ENCODE assay signal across 8 cellular contexts in genomic region chr2:217789003-217789735, GRCh38.
DNase-seq lines count a peak whose midpoint lies in the region; ATAC-seq and TF ChIP-seq lines count a peak whose summit lies in the region.

No MANE protein-coding gene starts in this region.

- TF ChIP-seq POLR2A in NB4 (IDR thresholded peaks at IDR 0.05; ENCODE audit: extremely low read depth, insufficient read length) = no peak

- TF ChIP-seq CTCF in A673 (conservative IDR thresholded peaks at IDR 0.05; ENCODE audit: low read depth, low read length) (peak; percentile 99), NB4 (IDR thresholded peaks at IDR 0.05; ENCODE audit: low read depth, low read length) (peak; percentile 99)

- POLR2A ChIA-PET in A673 (lab: Charles Lee; ENCODE audit: low non-redundant PET) = no interaction called here

- no peaks in the 10 kb centered on the region for H3K36me3 ChIP-seq in A673 (ENCODE audit: insufficient read depth, low read length, poor library complexity, severe bottlenecking)
- no peaks in the 10 kb centered on the region for H3K36me3 ChIP-seq in aorta (ENCODE audit: control insufficient read depth in 1 of 2, insufficient read depth in 2 of 2, low read length in 1 of 2)

- ATAC-seq in GM18517 (IDR thresholded peaks at IDR 0.05; ENCODE audit: unreplicated experiment) = peak; percentile 45
- ATAC-seq in right cardiac atrium = peak; percentile 53 to 60
- ATAC-seq in aorta (ENCODE audit: low FRiP score) = peak; percentile 73

- no peak overlapping the region for H3K4me3 ChIP-seq in A673 (ENCODE audit: low read depth, low read length, poor library complexity, severe bottlenecking)
- no peak overlapping the region for H3K4me3 ChIP-seq in NB4 (ENCODE audit: low read depth, low read length)
- no peak overlapping the region for H3K4me3 ChIP-seq in right cardiac atrium (ENCODE audit: low read length)
- no peak overlapping the region for H3K4me3 ChIP-seq in aorta (ENCODE audit: low read length in 2 of 2)

- H3K4me1 ChIP-seq in A673 (ENCODE audit: insufficient read depth, low read length, poor library complexity, severe bottlenecking) (no peaks in the 10 kb centered on the region), right cardiac atrium (ENCODE audit: control insufficient read depth, insufficient read depth, low read length) (peaks cover 4% of the 10 kb centered on the region), aorta (ENCODE audit: control insufficient read depth in 1 of 2, insufficient read depth in 2 of 2, low read length in 2 of 2) (no peaks in the 10 kb centered on the region)

- DNase-seq in A673 (ENCODE audit: low spot score) (peak; percentile 68), NB4 (ENCODE audit: low read depth) (peak; percentile 74), T-helper 2 cell (peak; percentile 15 to 65 (median 49)), amygdala (lab: John Stamatoyannopoulos, UW) (peak in 51 of 56 donors; percentile 20 to 89 (median 65)), right cardiac atrium (peak; percentile 79 to 93 (median 93)), retina (peak; percentile 91), aorta (peak; percentile 90 to 95)

- no peaks in the 10 kb centered on the region for H3K9me3 ChIP-seq in A673 (ENCODE audit: low read depth, low read length, poor library complexity, severe bottlenecking)
- H3K9me3 ChIP-seq in right cardiac atrium (ENCODE audit: control insufficient read depth, low read length) = no peaks in the 10 kb centered on the region
- no peaks in the 10 kb centered on the region for H3K9me3 ChIP-seq in aorta (ENCODE audit: control insufficient read depth, low read length)

- intact Hi-C loops in A673 (cut with micrococcal nuclease; ENCODE audit: unreplicated experiment) (loop anchor here (1.0 kb wide), 2 partner anchors 98 to 199 kb away; no protein-coding TSS in a partner anchor), right cardiac atrium (cut with DNase I) (loop anchor here (2.0 to 10.0 kb wide), 6 partner anchors 98 to 276 kb away; partner anchors contain the start of gene RUFY4 (in 2 of the 4)), aorta (cut with DNase I) (loop anchor here (2.0 to 10.0 kb wide), 5 partner anchors 98 to 276 kb away; partner anchors contain the start of gene RUFY4 (in 1 of the 2))

- no TSS peak for BruUV-seq in A673 (replicated peaks; lab: Mats Ljungman, UMichigan)

- CTCF ChIA-PET in A673 (lab: Charles Lee) = interaction anchor here (0.7 to 1.3 kb wide), 3 partner anchors 98 to 205 kb away, joined by 4 to 8 read pairs (median 5); no protein-coding TSS in a partner anchor

- no peaks in the 10 kb centered on the region for H3K27me3 ChIP-seq in A673 (replicated peaks; ENCODE audit: insufficient read depth, low read depth, low read length, poor library complexity)
- no peaks in the 10 kb centered on the region for H3K27me3 ChIP-seq in right cardiac atrium (ENCODE audit: control insufficient read depth, insufficient read depth)
- no peaks in the 10 kb centered on the region for H3K27me3 ChIP-seq in aorta (ENCODE audit: control insufficient read depth in 1 of 2, insufficient read depth in 2 of 2, low read length in 1 of 2)

- H3K27ac ChIP-seq in A673 (ENCODE audit: low read depth, low read length, poor library complexity, severe bottlenecking) = no peak overlapping the region
- H3K27ac ChIP-seq in right cardiac atrium (ENCODE audit: low read length) = peak overlapping the region; percentile 31
- H3K27ac ChIP-seq in aorta (ENCODE audit: low read depth in 1 of 2, low read length in 2 of 2) = peak overlapping the region in 1 of 2 donors; percentile 16

- 31% methylated on average over 15 of the region's 15 CpGs for WGBS in right cardiac atrium
- WGBS in aorta, 2 donors = 34 to 39% methylated on average over 14 to 15 of the region's 15 CpGs
